In the genomic region with DNA sequence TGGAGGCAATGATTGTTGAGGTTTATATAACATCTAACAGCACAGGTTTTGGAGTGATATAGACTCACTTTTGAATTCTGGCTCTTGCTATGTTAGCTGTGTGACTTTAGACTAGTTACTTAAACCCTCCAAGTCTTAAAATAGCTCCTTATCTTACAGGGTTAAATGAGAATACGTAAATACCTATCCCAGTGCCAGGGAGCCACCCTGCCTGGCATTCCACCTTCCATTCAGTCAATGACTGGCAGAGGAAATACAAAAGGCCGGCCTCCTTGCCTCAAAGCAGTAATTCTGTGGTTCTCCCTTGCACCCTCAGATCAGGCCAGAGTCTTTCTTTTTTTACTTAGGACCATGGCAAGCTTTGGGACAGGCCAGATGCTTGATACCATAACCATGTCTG, we compare ENCODE assay signal across 26 cellular contexts. TPM values are rescaled to one million over a fixed set of nuclear protein-coding genes. Genes with fewer than 3 reads are reported as not detected.
DNase-seq lines count a peak whose midpoint lies in the region; ATAC-seq and TF ChIP-seq lines count a peak whose summit lies in the region.
"Had no signal": no experiment of that assay in that cellular context is flagged by ENCODE, and none has a peak within 500 bp of the region (broad histone marks: within the 10 kb centered on the region; RNA-seq: fewer than 3 reads in every experiment).

No MANE protein-coding gene starts in this region.

- 94% methylated on average over 2 of the region's 2 CpGs for WGBS in mesenchymal stem cell
- whole genome bisulfite sequencing in esophagus squamous epithelium, 2 donors = 67 to 76% methylated on average over 2 of the region's 2 CpGs

- peak overlapping the region in 2 of 3 donors; percentile 23 to 78 for H3K27ac Mint-ChIP-seq in CD4-positive, CD25-positive, alpha-beta regulatory T cell
- 0 out of 2 replicates have a peak overlapping the region, but pooled peaks have one; percentile 36 for H3K27ac Mint-ChIP-seq in WTC11
- no peak overlapping the region for H3K27ac Mint-ChIP-seq in progenitor cell of endocrine pancreas
- H3K27ac Mint-ChIP-seq: CD4-positive, alpha-beta T cell; HFFc6 had no signal

- intact Hi-C loops in left cardiac atrium (cut with DNase I) = no loop called here
- intact Hi-C loops in esophagus squamous epithelium (cut with DNase I) = no loop called here

- no peaks in the 10 kb centered on the region for H3K4me1 ChIP-seq in CD4-positive, CD25-positive, alpha-beta regulatory T cell (ENCODE audit: control insufficient read depth, insufficient read depth, low read length, poor library complexity, severe bottlenecking)
- H3K4me1 ChIP-seq in mesenchymal stem cell (ENCODE audit: control insufficient read depth, insufficient read depth, low read depth, low read length) = peaks cover 3% of the 10 kb centered on the region
- H3K4me1 ChIP-seq in esophagus squamous epithelium = no peaks in the 10 kb centered on the region
- H3K4me1 ChIP-seq: BLaER1, HAP-1 had no signal

- no peak overlapping the region for H3K4ac ChIP-seq in mesenchymal stem cell (ENCODE audit: low read depth in 1 of 2, low read length in 2 of 2)

- H3K79me1 ChIP-seq in mesenchymal stem cell (replicated peaks; ENCODE audit: low read length, poor library complexity, severe bottlenecking) = peaks cover 5% of the 10 kb centered on the region

- H3K23ac ChIP-seq in mesenchymal stem cell (ENCODE audit: low read length in 2 of 2) = no peak overlapping the region

- H2BK5ac ChIP-seq in mesenchymal stem cell (ENCODE audit: low read depth, low read length, poor library complexity, severe bottlenecking) = no peak overlapping the region

- CTCF ChIA-PET in WTC11 (lab: Charles Lee) = interaction anchor here (0.6 kb wide), 1 partner anchor 202 kb away, joined by 5 read pairs; no protein-coding TSS in a partner anchor

- peaks cover 35% of the 10 kb centered on the region for H3K36me3 ChIP-seq in CD4-positive, CD25-positive, alpha-beta regulatory T cell (ENCODE audit: control insufficient read depth, insufficient read depth, low read length)
- H3K36me3 ChIP-seq in mesenchymal stem cell (ENCODE audit: control insufficient read depth in 1 of 2, insufficient read depth in 2 of 2, low read depth in 1 of 2, low read length in 2 of 2) = peaks cover 16 to 47% of the 10 kb centered on the region in 2 experiments
- peaks cover 0 to 83% (median 18%) of the 10 kb centered on the region in 3 donors for H3K36me3 ChIP-seq in esophagus squamous epithelium

- H3K27me3 ChIP-seq in CD4-positive, CD25-positive, alpha-beta regulatory T cell (ENCODE audit: control insufficient read depth, insufficient read depth, low read length) = no peaks in the 10 kb centered on the region
- no peaks in the 10 kb centered on the region for H3K27me3 ChIP-seq in mesenchymal stem cell (ENCODE audit: control insufficient read depth in 1 of 2, insufficient read depth in 1 of 2, low read length in 2 of 2)
- H3K27me3 ChIP-seq in esophagus squamous epithelium = no peaks in the 10 kb centered on the region
- H3K27me3 ChIP-seq: BLaER1 had no signal

- DNase-seq in CD4-positive, CD25-positive, alpha-beta regulatory T cell = no peak
- DNase-seq in WTC11 (ENCODE audit: low spot score) (no peak), left cardiac atrium (peak; percentile 29), mesenchymal stem cell (no peak), esophagus squamous epithelium (lab: John Stamatoyannopoulos, UW) (no peak), ecto neural progenitor cell (ENCODE audit: low spot score) (no peak), progenitor cell of endocrine pancreas (ENCODE audit: low spot score, unreplicated experiment) (no peak)
- DNase-seq: CD4-positive, alpha-beta T cell; COR-L47; GOT3; HFFc6; Kasumi-1; MV-4-11; NCI-H1105; NCI-H1436 treated with DMSO at 0.1 percent for 48 hours; NCI-H187 treated with DMSO at 0.1 percent for 48 hours; NCI-H2107; NCI-H446 treated with DMSO at 0.1 percent for 48 hours; NCI-H526; RPMI8226; SHP77 treated with DMSO at 0.1 percent for 48 hours; SK-N-SH had no signal

- no peak for TF ChIP-seq POLR2A in esophagus squamous epithelium (IDR thresholded peaks at IDR 0.05)

- no peaks in the 10 kb centered on the region for H3K27me3 Mint-ChIP-seq in CD4-positive, CD25-positive, alpha-beta regulatory T cell
- H3K27me3 Mint-ChIP-seq in WTC11 (ENCODE audit: low read depth) (no peaks in the 10 kb centered on the region), progenitor cell of endocrine pancreas (no peaks in the 10 kb centered on the region)
- H3K27me3 Mint-ChIP-seq: CD4-positive, alpha-beta T cell had no signal

- no peak overlapping the region for H3K27ac ChIP-seq in CD4-positive, CD25-positive, alpha-beta regulatory T cell (ENCODE audit: insufficient read depth, low read length, poor library complexity, severe bottlenecking)
- no peak overlapping the region for H3K27ac ChIP-seq in mesenchymal stem cell (ENCODE audit: low read length, poor library complexity, severe bottlenecking)
- H3K27ac ChIP-seq in esophagus squamous epithelium = no peak overlapping the region
- H3K27ac ChIP-seq: BLaER1 had no signal

- H3K14ac ChIP-seq in mesenchymal stem cell (ENCODE audit: low read length in 2 of 2) = no peak overlapping the region

- H3K4me3 Mint-ChIP-seq in CD4-positive, CD25-positive, alpha-beta regulatory T cell = no peak overlapping the region
- H3K4me3 Mint-ChIP-seq in WTC11 (no peak overlapping the region), progenitor cell of endocrine pancreas (ENCODE audit: low read depth) (no peak overlapping the region)
- H3K4me3 Mint-ChIP-seq: CD4-positive, alpha-beta T cell; HFFc6 had no signal

- H3K9ac ChIP-seq in mesenchymal stem cell (ENCODE audit: low read length) = no peak overlapping the region
- H3K9ac ChIP-seq: BLaER1, SK-N-SH had no signal

- no peak for ATAC-seq in CD4-positive, CD25-positive, alpha-beta regulatory T cell (ENCODE audit: low read depth in 2 of 2)
- ATAC-seq in WTC11 (no peak), left cardiac atrium (peak; percentile 75 to 88), GM18517 (IDR thresholded peaks at IDR 0.05; ENCODE audit: unreplicated experiment) (no peak)
- ATAC-seq: K562 had no signal

- peak overlapping the region; percentile 51 for H2AFZ ChIP-seq in mesenchymal stem cell (ENCODE audit: low read depth, low read length)

- no peak overlapping the region for H3K4me2 ChIP-seq in mesenchymal stem cell (ENCODE audit: low read length, poor library complexity, severe bottlenecking)
- H3K4me2 ChIP-seq: BLaER1, SK-N-SH had no signal

- H3K9me3 ChIP-seq in CD4-positive, CD25-positive, alpha-beta regulatory T cell (ENCODE audit: control insufficient read depth in 2 of 2, low read length in 2 of 2) = no peaks in the 10 kb centered on the region
- H3K9me3 ChIP-seq in mesenchymal stem cell (ENCODE audit: control insufficient read depth, low read length) = no peaks in the 10 kb centered on the region
- no peaks in the 10 kb centered on the region for H3K9me3 ChIP-seq in esophagus squamous epithelium
- H3K9me3 ChIP-seq: BLaER1, HAP-1, SK-N-SH had no signal

- no peaks in the 10 kb centered on the region for H3K9me3 Mint-ChIP-seq in CD4-positive, CD25-positive, alpha-beta regulatory T cell
- no peaks in the 10 kb centered on the region for H3K9me3 Mint-ChIP-seq in WTC11
- no peaks in the 10 kb centered on the region for H3K9me3 Mint-ChIP-seq in progenitor cell of endocrine pancreas (ENCODE audit: low read depth)
- H3K9me3 Mint-ChIP-seq: CD4-positive, alpha-beta T cell; HFFc6 had no signal

- H2BK12ac ChIP-seq in mesenchymal stem cell (ENCODE audit: low read length in 2 of 2) = no peak overlapping the region

- TF ChIP-seq CTCF in WTC11 (IDR thresholded peaks at IDR 0.05) (no peak), esophagus squamous epithelium (IDR thresholded peaks at IDR 0.05) (no peak), progenitor cell of endocrine pancreas (IDR thresholded peaks at IDR 0.05; ENCODE audit: unreplicated experiment) (no peak)

- no peak overlapping the region for H2BK120ac ChIP-seq in mesenchymal stem cell (ENCODE audit: low read depth, low read length)

- H4K8ac ChIP-seq in mesenchymal stem cell (ENCODE audit: low read length) = no peak overlapping the region

- no peak overlapping the region for H3K18ac ChIP-seq in mesenchymal stem cell (ENCODE audit: low read depth in 1 of 2, low read length in 2 of 2)

- H2BK15ac ChIP-seq in mesenchymal stem cell (ENCODE audit: low read depth, poor library complexity, severe bottlenecking) = no peak overlapping the region

- peaks cover 38% of the 10 kb centered on the region for H3K36me3 Mint-ChIP-seq in CD4-positive, CD25-positive, alpha-beta regulatory T cell
- peaks cover 29% of the 10 kb centered on the region for H3K36me3 Mint-ChIP-seq in WTC11
- H3K36me3 Mint-ChIP-seq in progenitor cell of endocrine pancreas (ENCODE audit: insufficient read depth) = peaks cover 8% of the 10 kb centered on the region

- no peak overlapping the region for H3K4me3 ChIP-seq in CD4-positive, CD25-positive, alpha-beta regulatory T cell (ENCODE audit: low read depth, low read length)
- H3K4me3 ChIP-seq in mesenchymal stem cell (ENCODE audit: insufficient read depth in 1 of 2, low read depth in 1 of 2, low read length in 2 of 2) (no peak overlapping the region), esophagus squamous epithelium (no peak overlapping the region)
- H3K4me3 ChIP-seq: BLaER1, HAP-1, K562 had no signal

- POLR2A ChIA-PET in WTC11 (lab: Charles Lee) = no interaction called here

- peaks cover 0 to 10% (median 2%) of the 10 kb centered on the region in 4 donors for H3K4me1 Mint-ChIP-seq in CD4-positive, CD25-positive, alpha-beta regulatory T cell
- H3K4me1 Mint-ChIP-seq in WTC11 (0 out of 2 replicates have a peak, but pooled peaks cover 2% of the 10 kb centered on the region), progenitor cell of endocrine pancreas (ENCODE audit: low read depth) (no peaks in the 10 kb centered on the region)

- H4K91ac ChIP-seq in mesenchymal stem cell (ENCODE audit: low read length) = no peak overlapping the region

- H2AK5ac ChIP-seq in mesenchymal stem cell (ENCODE audit: low read length, severe bottlenecking) = no peak overlapping the region

RNA-seq across cellular contexts. Expression of a gene that starts 31.8 kb away (rescaled TPM):
- 10.0 TPM for total RNA-seq in CD4-positive, CD25-positive, alpha-beta regulatory T cell
- 1 to 10 TPM; 3.4 to 6.3 (median 4.8) TPM for polyA plus RNA-seq in CD4-positive, CD25-positive, alpha-beta regulatory T cell
- 20.1 to 22.9 TPM (median 21.6 TPM) in 3 replicates for total RNA-seq in WTC11 (2021)
- 10 to 100 TPM; 16.7 to 22.4 TPM for total RNA-seq in left cardiac atrium
- polyA plus RNA-seq in mesenchymal stem cell (2013, experiment 1 of 2) = 5.5 TPM
- 5.6 TPM for polyA plus RNA-seq in mesenchymal stem cell (2013, experiment 2 of 2)
- 1 to 10 TPM; 6.1 to 9.4 (median 6.8) TPM for total RNA-seq in esophagus squamous epithelium
- 20.4 and 21.0 TPM in 2 replicates for total RNA-seq in progenitor cell of endocrine pancreas

RNA-seq across cellular contexts. Expression of a gene that starts 39.8 kb away (rescaled TPM):
- 1.6 TPM for total RNA-seq in CD4-positive, CD25-positive, alpha-beta regulatory T cell
- not detected for polyA plus RNA-seq in CD4-positive, CD25-positive, alpha-beta regulatory T cell
- total RNA-seq in WTC11 (2021) (0.25 to 0.46 TPM (median 0.27 TPM) in 3 replicates), left cardiac atrium (100 to 1,000 TPM in 1 of 2 donors, 10 to 100 TPM in 1; 61.2 to 102 TPM), esophagus squamous epithelium (under 1 TPM in 2 of 4 donors, not detected in 2; 0.18 to 0.57 TPM), progenitor cell of endocrine pancreas (1.1 and 1.8 TPM in 2 replicates)
- polyA plus RNA-seq in mesenchymal stem cell (2013, experiment 1 of 2) = 0.39 TPM
- polyA plus RNA-seq in mesenchymal stem cell (2013, experiment 2 of 2) = 0.45 TPM

RNA-seq across cellular contexts. Expression of a gene that starts 48.2 kb away (rescaled TPM):
- 49.9 TPM for total RNA-seq in CD4-positive, CD25-positive, alpha-beta regulatory T cell
- polyA plus RNA-seq in CD4-positive, CD25-positive, alpha-beta regulatory T cell = 10 to 100 TPM; 25.9 to 37.5 (median 29.6) TPM
- 31.1 to 35.7 TPM (median 35.2 TPM) in 3 replicates for total RNA-seq in WTC11 (2021)
- total RNA-seq in left cardiac atrium = 10 to 100 TPM; 30.3 to 31.8 TPM
- 50.0 TPM for polyA plus RNA-seq in mesenchymal stem cell (2013, experiment 1 of 2)
- 49.3 TPM for polyA plus RNA-seq in mesenchymal stem cell (2013, experiment 2 of 2)
- 10 to 100 TPM; 20.6 to 36.0 (median 23.7) TPM for total RNA-seq in esophagus squamous epithelium
- 39.3 and 41.3 TPM in 2 replicates for total RNA-seq in progenitor cell of endocrine pancreas

Comparison
In these comparisons a context has a peak if more than half of its experiments do, and no peak if none do; other contexts are left out.
1. ATAC-seq: peak in left cardiac atrium (2 of 2); none in CD4-positive, CD25-positive, alpha-beta regulatory T cell (0 of 2), WTC11 (single experiment) and GM18517 (single experiment).
2. RNA of a gene that starts 39.8 kb away (total RNA-seq): 61.2 to 102 TPM in left cardiac atrium; 1.6 TPM in CD4-positive, CD25-positive, alpha-beta regulatory T cell (single experiment), 1.1 to 1.8 TPM in progenitor cell of endocrine pancreas, 0.25 to 0.46 TPM in WTC11 and 0.18 to 0.57 TPM in esophagus squamous epithelium; every median in the first group is over 10 times any median in the second.